In genomic region chr18:35343936-35344735, GRCh38 we compare ENCODE assay signal across 1 cellular context.
TF ChIP-seq lines count a peak whose summit lies in the region.

ZNF24 (minus strand) TSS chr18:35344420; CDS start chr18:35340650, 3,770 bp downstream.

TF ChIP-seq in GM12878, 131 proteins besides CTCF, POLR2A, EP300 and RAD21 (continued from another document and continues in another):
- TF ChIP-seq FOS (IDR thresholded peaks at IDR 0.05; ENCODE audit: borderline replicate concordance, extremely low read depth, insufficient read length) (no peak), RAD51 (IDR thresholded peaks at IDR 0.05) (no peak), RELA (IDR thresholded peaks at IDR 0.05; ENCODE audit: borderline replicate concordance, partially characterized antibody) (no peak), ZSCAN29 (IDR thresholded peaks at IDR 0.05) (no peak), GABPA (IDR thresholded peaks at IDR 0.05; ENCODE audit: low read depth) (peak; percentile 74), BCL3 (IDR thresholded peaks at IDR 0.05; ENCODE audit: borderline replicate concordance, insufficient read depth, low read depth, low read length, poor library complexity, severe bottlenecking) (no peak), HCFC1 (IDR thresholded peaks at IDR 0.05; ENCODE audit: low read length) (peak; percentile 91), MYC (IDR thresholded peaks at IDR 0.05; ENCODE audit: insufficient read depth, insufficient read length, insufficient replicate concordance, low read length, severe bottlenecking) (no peak), ETV6 (conservative IDR thresholded peaks at IDR 0.05 in 1 of 2, IDR thresholded peaks at IDR 0.05 in 1 of 2; ENCODE audit: borderline replicate concordance in 1 of 2, low read depth in 1 of 2) (no peak), TAF1 (IDR thresholded peaks at IDR 0.05; ENCODE audit: borderline replicate concordance, low read depth, low read length) (peak; percentile 75), RCOR1 (conservative IDR thresholded peaks at IDR 0.05; ENCODE audit: low read depth, low read length) (no peak), ZBTB11 (CRISPR knock-in tag; IDR thresholded peaks at IDR 0.05) (no peak), ZNF217 (IDR thresholded peaks at IDR 0.05) (no peak), HDAC6 (IDR thresholded peaks at IDR 0.05; ENCODE audit: unreplicated experiment) (no peak), NFYA (IDR thresholded peaks at IDR 0.05; ENCODE audit: borderline replicate concordance, low read depth, low read length) (no peak), BCLAF1 (IDR thresholded peaks at IDR 0.05) (no peak), SMAD1 (IDR thresholded peaks at IDR 0.05; ENCODE audit: low read depth, partially characterized antibody) (peak; percentile 70), ZBED1 (IDR thresholded peaks at IDR 0.05; ENCODE audit: borderline replicate concordance) (peak; percentile 65; the same call in 1 of the 2 replicates), POLR2AphosphoS5 (IDR thresholded peaks at IDR 0.05; ENCODE audit: low read length) (peak; percentile 92), STAT1 (conservative IDR thresholded peaks at IDR 0.05) (0 out of 2 replicates have a peak, but pooled peaks have one; percentile 51), ZNF24 (IDR thresholded peaks at IDR 0.05) (no peak), ZNF384 (IDR thresholded peaks at IDR 0.05; ENCODE audit: borderline replicate concordance, low read depth, low read length) (no peak), IKZF1 (conservative IDR thresholded peaks at IDR 0.05) (peak; percentile 89), EZH2 (IDR thresholded peaks at IDR 0.05; ENCODE audit: borderline replicate concordance, control insufficient read depth, low read depth, low read length) (no peak), CREM (IDR thresholded peaks at IDR 0.05; ENCODE audit: low read depth) (peak; percentile 82), SMAD5 (IDR thresholded peaks at IDR 0.05; ENCODE audit: low read depth) (peak; percentile 60), KDM1A (IDR thresholded peaks at IDR 0.05; ENCODE audit: borderline replicate concordance) (no peak), TCF7 (IDR thresholded peaks at IDR 0.05; ENCODE audit: borderline replicate concordance) (no peak), ZNF207 (IDR thresholded peaks at IDR 0.05; ENCODE audit: borderline replicate concordance) (peak; percentile 55; the same call in 1 of the 2 replicates), SRF (IDR thresholded peaks at IDR 0.05; ENCODE audit: low read depth in 2 of 2, low read length in 2 of 2) (peak in 1 of 2 experiments; percentile 37; a peak in 1 of 4 replicates), RFX5 (IDR thresholded peaks at IDR 0.05; ENCODE audit: low read depth, low read length) (no peak), NR2F1 (conservative IDR thresholded peaks at IDR 0.05) (peak; percentile 46; the same call in 1 of the 2 replicates), SIN3A (IDR thresholded peaks at IDR 0.05; ENCODE audit: low read depth, low read length) (peak; percentile 88), SUZ12 (IDR thresholded peaks at IDR 0.05; ENCODE audit: unreplicated experiment) (no peak), JUND (IDR thresholded peaks at IDR 0.05; ENCODE audit: low read depth, low read length) (no peak), TCF3 (IDR thresholded peaks at IDR 0.05; ENCODE audit: borderline replicate concordance, insufficient read depth, low read depth, low read length) (no peak), PAX8 (IDR thresholded peaks at IDR 0.05) (no peak), WRNIP1 (IDR thresholded peaks at IDR 0.05; ENCODE audit: borderline replicate concordance, low read depth, low read length) (no peak)
- TF ChIP-seq, protein P1, sequence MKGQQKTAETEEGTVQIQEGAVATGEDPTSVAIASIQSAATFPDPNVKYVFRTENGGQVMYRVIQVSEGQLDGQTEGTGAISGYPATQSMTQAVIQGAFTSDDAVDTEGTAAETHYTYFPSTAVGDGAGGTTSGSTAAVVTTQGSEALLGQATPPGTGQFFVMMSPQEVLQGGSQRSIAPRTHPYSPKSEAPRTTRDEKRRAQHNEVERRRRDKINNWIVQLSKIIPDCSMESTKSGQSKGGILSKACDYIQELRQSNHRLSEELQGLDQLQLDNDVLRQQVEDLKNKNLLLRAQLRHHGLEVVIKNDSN (IDR thresholded peaks at IDR 0.05; ENCODE audit: borderline replicate concordance, extremely low read length, insufficient read depth, low read depth, low read length) = no peak
- TF ChIP-seq, protein P2, sequence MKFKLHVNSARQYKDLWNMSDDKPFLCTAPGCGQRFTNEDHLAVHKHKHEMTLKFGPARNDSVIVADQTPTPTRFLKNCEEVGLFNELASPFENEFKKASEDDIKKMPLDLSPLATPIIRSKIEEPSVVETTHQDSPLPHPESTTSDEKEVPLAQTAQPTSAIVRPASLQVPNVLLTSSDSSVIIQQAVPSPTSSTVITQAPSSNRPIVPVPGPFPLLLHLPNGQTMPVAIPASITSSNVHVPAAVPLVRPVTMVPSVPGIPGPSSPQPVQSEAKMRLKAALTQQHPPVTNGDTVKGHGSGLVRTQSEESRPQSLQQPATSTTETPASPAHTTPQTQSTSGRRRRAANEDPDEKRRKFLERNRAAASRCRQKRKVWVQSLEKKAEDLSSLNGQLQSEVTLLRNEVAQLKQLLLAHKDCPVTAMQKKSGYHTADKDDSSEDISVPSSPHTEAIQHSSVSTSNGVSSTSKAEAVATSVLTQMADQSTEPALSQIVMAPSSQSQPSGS (IDR thresholded peaks at IDR 0.05; ENCODE audit: low read length) = no peak
- TF ChIP-seq, protein P3, sequence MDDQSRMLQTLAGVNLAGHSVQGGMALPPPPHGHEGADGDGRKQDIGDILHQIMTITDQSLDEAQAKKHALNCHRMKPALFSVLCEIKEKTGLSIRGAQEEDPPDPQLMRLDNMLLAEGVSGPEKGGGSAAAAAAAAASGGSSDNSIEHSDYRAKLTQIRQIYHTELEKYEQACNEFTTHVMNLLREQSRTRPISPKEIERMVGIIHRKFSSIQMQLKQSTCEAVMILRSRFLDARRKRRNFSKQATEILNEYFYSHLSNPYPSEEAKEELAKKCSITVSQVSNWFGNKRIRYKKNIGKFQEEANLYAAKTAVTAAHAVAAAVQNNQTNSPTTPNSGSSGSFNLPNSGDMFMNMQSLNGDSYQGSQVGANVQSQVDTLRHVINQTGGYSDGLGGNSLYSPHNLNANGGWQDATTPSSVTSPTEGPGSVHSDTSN (IDR thresholded peaks at IDR 0.05; ENCODE audit: insufficient replicate concordance, low read depth, low read length) = no peak
- TF ChIP-seq, protein P4, sequence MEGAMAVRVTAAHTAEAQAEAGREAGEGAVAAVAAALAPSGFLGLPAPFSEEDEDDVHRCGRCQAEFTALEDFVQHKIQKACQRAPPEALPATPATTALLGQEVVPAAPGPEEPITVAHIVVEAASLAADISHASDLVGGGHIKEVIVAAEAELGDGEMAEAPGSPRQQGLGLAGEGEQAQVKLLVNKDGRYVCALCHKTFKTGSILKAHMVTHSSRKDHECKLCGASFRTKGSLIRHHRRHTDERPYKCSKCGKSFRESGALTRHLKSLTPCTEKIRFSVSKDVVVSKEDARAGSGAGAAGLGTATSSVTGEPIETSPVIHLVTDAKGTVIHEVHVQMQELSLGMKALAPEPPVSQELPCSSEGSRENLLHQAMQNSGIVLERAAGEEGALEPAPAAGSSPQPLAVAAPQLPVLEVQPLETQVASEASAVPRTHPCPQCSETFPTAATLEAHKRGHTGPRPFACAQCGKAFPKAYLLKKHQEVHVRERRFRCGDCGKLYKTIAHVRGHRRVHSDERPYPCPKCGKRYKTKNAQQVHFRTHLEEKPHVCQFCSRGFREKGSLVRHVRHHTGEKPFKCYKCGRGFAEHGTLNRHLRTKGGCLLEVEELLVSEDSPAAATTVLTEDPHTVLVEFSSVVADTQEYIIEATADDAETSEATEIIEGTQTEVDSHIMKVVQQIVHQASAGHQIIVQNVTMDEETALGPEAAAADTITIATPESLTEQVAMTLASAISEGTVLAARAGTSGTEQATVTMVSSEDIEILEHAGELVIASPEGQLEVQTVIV (IDR thresholded peaks at IDR 0.05; ENCODE audit: borderline replicate concordance, partially characterized antibody) = peak; percentile 24
- TF ChIP-seq, protein P5, sequence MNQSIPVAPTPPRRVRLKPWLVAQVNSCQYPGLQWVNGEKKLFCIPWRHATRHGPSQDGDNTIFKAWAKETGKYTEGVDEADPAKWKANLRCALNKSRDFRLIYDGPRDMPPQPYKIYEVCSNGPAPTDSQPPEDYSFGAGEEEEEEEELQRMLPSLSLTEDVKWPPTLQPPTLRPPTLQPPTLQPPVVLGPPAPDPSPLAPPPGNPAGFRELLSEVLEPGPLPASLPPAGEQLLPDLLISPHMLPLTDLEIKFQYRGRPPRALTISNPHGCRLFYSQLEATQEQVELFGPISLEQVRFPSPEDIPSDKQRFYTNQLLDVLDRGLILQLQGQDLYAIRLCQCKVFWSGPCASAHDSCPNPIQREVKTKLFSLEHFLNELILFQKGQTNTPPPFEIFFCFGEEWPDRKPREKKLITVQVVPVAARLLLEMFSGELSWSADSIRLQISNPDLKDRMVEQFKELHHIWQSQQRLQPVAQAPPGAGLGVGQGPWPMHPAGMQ (IDR thresholded peaks at IDR 0.05; ENCODE audit: borderline replicate concordance) = 0 out of 2 replicates have a peak, but pooled peaks have one; percentile 40
- TF ChIP-seq, protein P6, sequence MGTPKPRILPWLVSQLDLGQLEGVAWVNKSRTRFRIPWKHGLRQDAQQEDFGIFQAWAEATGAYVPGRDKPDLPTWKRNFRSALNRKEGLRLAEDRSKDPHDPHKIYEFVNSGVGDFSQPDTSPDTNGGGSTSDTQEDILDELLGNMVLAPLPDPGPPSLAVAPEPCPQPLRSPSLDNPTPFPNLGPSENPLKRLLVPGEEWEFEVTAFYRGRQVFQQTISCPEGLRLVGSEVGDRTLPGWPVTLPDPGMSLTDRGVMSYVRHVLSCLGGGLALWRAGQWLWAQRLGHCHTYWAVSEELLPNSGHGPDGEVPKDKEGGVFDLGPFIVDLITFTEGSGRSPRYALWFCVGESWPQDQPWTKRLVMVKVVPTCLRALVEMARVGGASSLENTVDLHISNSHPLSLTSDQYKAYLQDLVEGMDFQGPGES (IDR thresholded peaks at IDR 0.05) = 0 out of 2 replicates have a peak, but pooled peaks have one; percentile 14
- TF ChIP-seq, protein P7, sequence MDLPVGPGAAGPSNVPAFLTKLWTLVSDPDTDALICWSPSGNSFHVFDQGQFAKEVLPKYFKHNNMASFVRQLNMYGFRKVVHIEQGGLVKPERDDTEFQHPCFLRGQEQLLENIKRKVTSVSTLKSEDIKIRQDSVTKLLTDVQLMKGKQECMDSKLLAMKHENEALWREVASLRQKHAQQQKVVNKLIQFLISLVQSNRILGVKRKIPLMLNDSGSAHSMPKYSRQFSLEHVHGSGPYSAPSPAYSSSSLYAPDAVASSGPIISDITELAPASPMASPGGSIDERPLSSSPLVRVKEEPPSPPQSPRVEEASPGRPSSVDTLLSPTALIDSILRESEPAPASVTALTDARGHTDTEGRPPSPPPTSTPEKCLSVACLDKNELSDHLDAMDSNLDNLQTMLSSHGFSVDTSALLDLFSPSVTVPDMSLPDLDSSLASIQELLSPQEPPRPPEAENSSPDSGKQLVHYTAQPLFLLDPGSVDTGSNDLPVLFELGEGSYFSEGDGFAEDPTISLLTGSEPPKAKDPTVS (IDR thresholded peaks at IDR 0.05; ENCODE audit: low read depth, low read length) = no peak
- TF ChIP-seq, protein P8, sequence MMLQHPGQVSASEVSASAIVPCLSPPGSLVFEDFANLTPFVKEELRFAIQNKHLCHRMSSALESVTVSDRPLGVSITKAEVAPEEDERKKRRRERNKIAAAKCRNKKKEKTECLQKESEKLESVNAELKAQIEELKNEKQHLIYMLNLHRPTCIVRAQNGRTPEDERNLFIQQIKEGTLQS (IDR thresholded peaks at IDR 0.05; ENCODE audit: borderline replicate concordance, extremely low read depth, low read depth, low read length) = no peak
